Comparison of ENCODE assay signal across 14 cellular contexts in the genomic region with DNA sequence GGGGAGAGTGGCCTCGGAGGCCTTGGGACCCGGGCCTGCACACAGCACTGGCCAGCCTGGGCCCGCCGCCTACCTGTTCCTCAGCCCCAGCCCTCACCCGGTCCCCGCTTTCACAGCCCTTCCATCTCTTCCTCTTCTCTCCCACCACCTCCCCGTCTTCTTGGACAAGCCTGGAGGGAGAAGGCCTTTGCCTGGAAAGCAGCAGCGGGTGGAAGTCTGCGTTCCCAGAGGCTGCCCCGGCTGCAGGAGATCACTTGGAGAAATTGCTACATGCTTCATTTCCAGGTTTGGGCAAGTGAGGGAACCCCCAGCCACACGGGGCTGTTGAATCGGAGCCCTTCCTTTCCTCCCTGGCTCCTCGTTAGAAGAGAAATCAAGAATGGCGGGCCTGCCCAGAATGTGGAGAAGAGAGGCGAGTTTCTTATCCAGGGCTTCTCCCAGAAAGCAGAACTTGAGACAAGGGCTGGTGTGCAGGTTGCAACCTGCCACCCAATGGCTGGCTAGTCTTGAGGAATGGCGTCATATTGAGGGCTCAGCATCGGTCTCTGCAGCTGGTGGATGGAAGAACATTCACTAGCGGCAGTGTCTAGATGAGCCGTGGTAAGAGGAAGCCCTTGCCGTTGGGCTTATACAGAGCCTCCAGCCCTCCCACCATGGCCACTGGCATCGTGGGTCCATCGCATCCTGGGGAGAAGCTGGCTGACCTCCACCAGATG. TPM values are rescaled to one million over a fixed set of nuclear protein-coding genes. Genes with fewer than 3 reads are reported as not detected.
DNase-seq lines count a peak whose midpoint lies in the region; ATAC-seq lines count a peak whose summit lies in the region.
"Had no signal": no experiment of that assay in that cellular context is flagged by ENCODE, and none has a peak within 500 bp of the region (broad histone marks: within the 10 kb centered on the region; RNA-seq: fewer than 3 reads in every experiment).

No MANE protein-coding gene starts in this region.

- H3K36me3 ChIP-seq in BLaER1 (no peaks in the 10 kb centered on the region), ES-I3 (ENCODE audit: insufficient read depth, low read length) (no peaks in the 10 kb centered on the region), iPS-20b (ENCODE audit: insufficient read depth, low read depth, low read length) (no peaks in the 10 kb centered on the region; the same call in 1 of the 2 replicates)
- H3K36me3 ChIP-seq: MG63, thoracic aorta had no signal

- ATAC-seq in T-helper 17 cell: no peak

- H3K4me3 ChIP-seq in BLaER1 (no peak overlapping the region), iPS-20b (ENCODE audit: low read length) (peak overlapping the region; percentile 64; the same call in 1 of the 2 replicates)
- H3K4me3 ChIP-seq: MG63, thoracic aorta had no signal

- H3K9ac ChIP-seq in BLaER1 (no peak overlapping the region), ES-I3 (ENCODE audit: low read depth, low read length) (peak overlapping the region; percentile 63), iPS-20b (ENCODE audit: low read depth, low read length) (no peak overlapping the region; the same call in 1 of the 2 replicates)

- peak overlapping the region; percentile 74 for H3K4me3 Mint-ChIP-seq in T-helper 17 cell

- no peak for DNase-seq in T-helper 17 cell
- no peak for DNase-seq in NCI-H187 treated with DMSO at 0.1 percent for 48 hours (lab: John Stamatoyannopoulos, UW)
- no peak for DNase-seq in LoVo (ENCODE audit: low spot score)
- no peak for DNase-seq in DMS79 (lab: John Stamatoyannopoulos, UW)
- no peak for DNase-seq in stimulated activated CD4-positive, alpha-beta T cell treated with anti-CD3 and anti-CD28 coated beads, Interleukin-4, amount 100 ng/mL, for 1 hour
- DNase-seq: activated CD8-positive, alpha-beta memory T cell treated with anti-CD3 and anti-CD28 coated beads, Interleukin-2, amount 50 U/mL, for 4 hours; dorsolateral prefrontal cortex; MG63; small intestine; T1000 had no signal

- peak overlapping the region; percentile 52; the same call in 1 of the 2 replicates for H3K4me2 ChIP-seq in BLaER1

- H3K9me3 ChIP-seq in BLaER1: peaks cover 41% of the 10 kb centered on the region
- no peaks in the 10 kb centered on the region for H3K9me3 ChIP-seq in ES-I3 (ENCODE audit: control insufficient read depth, insufficient read depth, low read length)
- no peaks in the 10 kb centered on the region for H3K9me3 ChIP-seq in T-helper 17 cell (ENCODE audit: control insufficient read depth, low read length, poor library complexity, severe bottlenecking)
- H3K9me3 ChIP-seq in iPS-20b (ENCODE audit: insufficient read depth, low read depth, low read length): no peaks in the 10 kb centered on the region
- H3K9me3 ChIP-seq: MG63, thoracic aorta had no signal

- no peak overlapping the region for H3K27ac ChIP-seq in BLaER1
- no peak overlapping the region for H3K27ac ChIP-seq in iPS-20b (ENCODE audit: low read length)
- H3K27ac ChIP-seq: thoracic aorta had no signal

- H3K27me3 ChIP-seq in BLaER1 (peaks cover 81% of the 10 kb centered on the region), iPS-20b (ENCODE audit: insufficient read depth, low read length) (peaks cover 20% of the 10 kb centered on the region)

- H3K27ac Mint-ChIP-seq in T-helper 17 cell: no peak overlapping the region

- H3K4me1 ChIP-seq in BLaER1 (0 out of 2 replicates have a peak, but pooled peaks cover 6% of the 10 kb centered on the region), ES-I3 (ENCODE audit: insufficient read depth, low read length) (peaks cover 11% of the 10 kb centered on the region; the same call in 1 of the 2 replicates), iPS-20b (ENCODE audit: insufficient read depth, low read length) (peaks cover 11% of the 10 kb centered on the region)

- no peaks in the 10 kb centered on the region for H3K36me3 Mint-ChIP-seq in T-helper 17 cell (ENCODE audit: low read depth)

- peaks cover 16% of the 10 kb centered on the region for H3K4me1 Mint-ChIP-seq in T-helper 17 cell

- peaks cover 8% of the 10 kb centered on the region; the same call in 1 of the 2 replicates for H4K20me1 ChIP-seq in BLaER1

- H3K27me3 Mint-ChIP-seq in T-helper 17 cell: no peaks in the 10 kb centered on the region

RNA-seq across cellular contexts. Expression of a gene that starts 1.2 kb away (rescaled TPM):
- total RNA-seq in T-helper 17 cell: 10 to 100 TPM; 31.1 to 45.6 TPM

RNA-seq across cellular contexts. Expression of a gene that starts 37.1 kb away (rescaled TPM):
- 100 to 1,000 TPM; 204 to 212 TPM for total RNA-seq in T-helper 17 cell

RNA-seq across cellular contexts. Expression of a gene that starts 37.4 kb away (rescaled TPM):
- 10 to 100 TPM; 46.4 to 52.4 TPM for total RNA-seq in T-helper 17 cell

RNA-seq across cellular contexts. Expression of a gene that starts 50.8 kb away (rescaled TPM):
- total RNA-seq in T-helper 17 cell: not detected

RNA-seq across cellular contexts. Expression of a gene that starts 54.4 kb away (rescaled TPM):
- 1 to 10 TPM; 2.3 to 3.9 TPM for total RNA-seq in T-helper 17 cell
